Comparison of ENCODE assay signal across 15 cellular contexts in genomic region chr17:73874008-73874407, GRCh38.
DNase-seq lines count a peak whose midpoint lies in the region; ATAC-seq and TF ChIP-seq lines count a peak whose summit lies in the region.
"Had no signal": no experiment of that assay in that cellular context is flagged by ENCODE, and none has a peak within 500 bp of the region (broad histone marks: within the 10 kb centered on the region; RNA-seq: fewer than 3 reads in every experiment).

No MANE protein-coding gene starts in this region.

- H3K27ac ChIP-seq in foreskin keratinocyte: no peak overlapping the region
- H3K27ac ChIP-seq: BLaER1, body of pancreas had no signal

- no peaks in the 10 kb centered on the region for H3K27me3 ChIP-seq in foreskin keratinocyte
- H3K27me3 ChIP-seq: BLaER1, body of pancreas had no signal

- intact Hi-C loops in Right ventricle myocardium superior (cut with DNase I): no loop called here

- in situ Hi-C loops in GM13976 (cut with MboI; ENCODE audit: low sequenced_read_pairs, unreplicated experiment): no loop called here

- DNase-seq in GM13976 (ENCODE audit: low spot score) (peak; percentile 72), foreskin keratinocyte (peak; percentile 16 to 38), NCI-H1436 treated with DMSO at 0.1 percent for 48 hours (lab: John Stamatoyannopoulos, UW) (no peak), Right ventricle myocardium superior (no peak)
- DNase-seq in activated effector memory CD4-positive, alpha-beta T cell treated with anti-CD3 and anti-CD28 coated beads, Interleukin-2, amount 50 U/mL, for 16 hours: no peak
- DNase-seq: activated CD4-positive, alpha-beta T cell treated with anti-CD3 and anti-CD28 coated beads for 1 hour; body of pancreas; effector memory CD8-positive, alpha-beta T cell; naive thymus-derived CD8-positive, alpha-beta T cell; NCI-H446 treated with DMSO at 0.1 percent for 48 hours; right cardiac atrium had no signal

- ATAC-seq in GM19397 (IDR thresholded peaks at IDR 0.05; ENCODE audit: unreplicated experiment) (peak; percentile 54), HG03045 (IDR thresholded peaks at IDR 0.05; ENCODE audit: unreplicated experiment) (peak; percentile 52), foreskin keratinocyte (peak; percentile 63), Right ventricle myocardium superior (ENCODE audit: poor library complexity) (no peak)
- ATAC-seq: body of pancreas; effector memory CD8-positive, alpha-beta T cell; naive thymus-derived CD8-positive, alpha-beta T cell; Panc1; right cardiac atrium had no signal

- no peaks in the 10 kb centered on the region for H3K4me1 ChIP-seq in foreskin keratinocyte
- H3K4me1 ChIP-seq: BLaER1, body of pancreas had no signal

- no peak for TF ChIP-seq CTCF in GM13976 (IDR thresholded peaks at IDR 0.05; ENCODE audit: borderline replicate concordance, control extremely low read depth, extremely low read depth, insufficient read depth, missing control alignments)
- peak; percentile 29 for TF ChIP-seq CTCF in foreskin keratinocyte (conservative IDR thresholded peaks at IDR 0.05)

Comparison
In these comparisons a context has a peak if more than half of its experiments do, and no peak if none do; other contexts are left out.
1. DNase-seq: peak in GM13976 (single experiment) and foreskin keratinocyte (2 of 2); none in NCI-H1436 treated with DMSO at 0.1 percent for 48 hours (single experiment), Right ventricle myocardium superior (single experiment) and activated effector memory CD4-positive, alpha-beta T cell treated with anti-CD3 and anti-CD28 coated beads, Interleukin-2, amount 50 U/mL, for 16 hours (single experiment).